In the genomic region with DNA sequence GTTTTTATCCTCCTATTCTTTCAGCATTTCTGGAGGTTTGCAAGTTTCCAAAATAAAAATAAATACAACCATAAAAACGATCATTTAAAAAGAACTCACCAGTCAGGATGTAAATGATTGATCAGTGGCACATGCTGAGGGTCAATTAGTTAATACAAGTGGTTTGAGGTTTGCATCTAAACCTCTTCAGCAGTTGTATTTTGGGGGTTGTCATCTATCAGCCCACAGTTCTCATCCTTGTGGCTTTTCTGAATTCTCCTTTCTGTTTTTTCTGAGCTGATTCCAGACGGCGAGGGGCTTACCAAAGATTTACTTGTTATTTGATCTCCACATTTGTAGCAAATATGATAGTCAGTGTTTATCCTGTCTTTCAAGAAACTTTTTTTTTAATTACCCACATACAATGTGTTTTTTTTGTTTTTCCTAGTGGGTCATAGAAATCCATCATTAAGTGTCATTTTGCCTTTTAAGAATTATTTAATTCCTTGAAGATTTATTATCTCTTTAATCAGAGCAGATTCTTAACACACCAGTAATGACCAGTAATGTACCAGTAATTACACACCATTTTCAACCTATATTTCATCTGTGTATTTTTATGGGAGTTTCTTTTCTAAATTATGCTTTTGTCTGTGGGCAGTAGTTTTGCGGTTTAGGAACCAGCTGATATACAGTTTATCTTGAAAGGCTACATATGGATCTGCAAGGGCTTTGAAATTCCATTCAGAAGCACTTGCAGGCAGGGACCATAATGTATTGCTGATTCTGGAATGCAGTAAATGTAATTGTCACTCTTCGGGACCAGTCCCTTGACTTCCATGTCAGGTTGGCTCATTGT, we compare ENCODE assay signal across 18 cellular contexts. TPM values are rescaled to one million over a fixed set of nuclear protein-coding genes. Genes with fewer than 3 reads are reported as not detected.
A peak's percentile ranks its signal among the peaks of the same experiment; 100 is the strongest.
DNase-seq lines count a peak whose midpoint lies in the region; ATAC-seq and TF ChIP-seq lines count a peak whose summit lies in the region.
"Had no signal": no experiment of that assay in that cellular context is flagged by ENCODE, and none has a peak within 500 bp of the region (broad histone marks: within the 10 kb centered on the region; RNA-seq: fewer than 3 reads in every experiment).

No MANE protein-coding gene starts in this region.

- no TSS peak for BruUV-seq in OCI-LY7 (replicated peaks; lab: Mats Ljungman, UMichigan)

- peak; percentile 25 for DNase-seq in NCI-H2171 (lab: John Stamatoyannopoulos, UW)
- DNase-seq in OCI-LY7 (ENCODE audit: low spot score), result no peak
- peak; percentile 26 for DNase-seq in left kidney (ENCODE audit: low read depth, low spot score)
- no peak for DNase-seq in T-helper 1 cell
- DNase-seq in DMS153 (lab: John Stamatoyannopoulos, UW), result no peak
- DNase-seq in dorsolateral prefrontal cortex, result no peak
- DNase-seq: CD4-positive, CD25-positive, alpha-beta regulatory T cell; GM23248; KG1; NCI-H1092 treated with DMSO at 0.1 percent for 48 hours; NCI-H1436 treated with DMSO at 0.1 percent for 48 hours; NCI-H1930; NCI-H345; SIG-M5 had no signal

- H3K27me3 ChIP-seq in dorsolateral prefrontal cortex, result no peaks in the 10 kb centered on the region

- H3K36me3 ChIP-seq in OCI-LY7 (ENCODE audit: insufficient read depth, low read length), result no peaks in the 10 kb centered on the region
- H3K36me3 ChIP-seq: HAP-1 had no signal

- H3K4me3 ChIP-seq in OCI-LY7 (ENCODE audit: low read depth, low read length, poor library complexity, severe bottlenecking) (no peak overlapping the region), dorsolateral prefrontal cortex (no peak overlapping the region)
- H3K4me3 ChIP-seq: GM23248, HAP-1 had no signal

- POLR2A ChIA-PET in OCI-LY7 (lab: Charles Lee), result no interaction called here

- intact Hi-C loops in OCI-LY7 (cut with micrococcal nuclease; ENCODE audit: unreplicated experiment) (no loop called here), dorsolateral prefrontal cortex (cut with DNase I) (no loop called here)

- CTCF ChIA-PET in OCI-LY7 (lab: Charles Lee; ENCODE audit: unreplicated experiment), result no interaction called here

- peak overlapping the region; percentile 71 for H2AFZ ChIP-seq in OCI-LY7 (ENCODE audit: low read length)
- H2AFZ ChIP-seq: GM23248 had no signal

- no peaks in the 10 kb centered on the region for H3K9me2 ChIP-seq in OCI-LY7 (ENCODE audit: insufficient read depth, low read length)

- H3K4me2 ChIP-seq in OCI-LY7 (ENCODE audit: low read length), result no peak overlapping the region

- no peak overlapping the region for H3K27ac ChIP-seq in OCI-LY7 (ENCODE audit: low read depth, low read length, poor library complexity, severe bottlenecking)
- H3K27ac ChIP-seq in dorsolateral prefrontal cortex, result no peak overlapping the region
- H3K27ac ChIP-seq: GM23248 had no signal

- H4K20me1 ChIP-seq in OCI-LY7 (ENCODE audit: insufficient read depth, low read length), result no peaks in the 10 kb centered on the region

- ATAC-seq in GM18870 (IDR thresholded peaks at IDR 0.05; ENCODE audit: unreplicated experiment), result no peak
- ATAC-seq: Panc1, SK-N-SH treated with all-trans-retinoic acid at 6 μM for 48 hours had no signal

- peaks cover 10% of the 10 kb centered on the region for H3K4me1 ChIP-seq in OCI-LY7 (ENCODE audit: insufficient read depth, low read length, poor library complexity, severe bottlenecking)
- H3K4me1 ChIP-seq: HAP-1 had no signal

- no peaks in the 10 kb centered on the region for H3K79me2 ChIP-seq in OCI-LY7 (ENCODE audit: insufficient read depth, low read depth, low read length)

- no peaks in the 10 kb centered on the region for H3K9me3 ChIP-seq in OCI-LY7 (ENCODE audit: low read length)
- H3K9me3 ChIP-seq: HAP-1 had no signal

- TF ChIP-seq CTCF in OCI-LY7 (conservative IDR thresholded peaks at IDR 0.05; ENCODE audit: low read length) (no peak), dorsolateral prefrontal cortex (IDR thresholded peaks at IDR 0.05 in 54 of 56, conservative IDR thresholded peaks at IDR 0.05 in 2 of 56; ENCODE audit: low read depth in 1 of 56, partially characterized antibody in 56 of 56) (no peak)

RNA-seq across cellular contexts. Expression of a gene that starts 56.3 kb away (rescaled TPM):
- total RNA-seq in OCI-LY7 (2014; rRNA removed; shearing (Covaris generic)), result 28.7 and 30.1 TPM in 2 replicates
- total RNA-seq in OCI-LY7 (2022) (69.4 and 72.8 TPM in 2 replicates), dorsolateral prefrontal cortex (100 to 1,000 TPM in 5 of 120 experiments, 10 to 100 TPM in 115; 54.3 to 118 (median 75.9) TPM)

Comparison
In these comparisons a context has a peak if more than half of its experiments do, and no peak if none do; other contexts are left out.
1. DNase-seq: peak in NCI-H2171 (single experiment) and left kidney (single experiment); none in OCI-LY7 (single experiment), T-helper 1 cell (0 of 5), DMS153 (single experiment) and dorsolateral prefrontal cortex (0 of 10).